Comparison of ENCODE assay signal across 9 cellular contexts in genomic region chr14:52835122-52835903, GRCh38.
A peak's percentile ranks its signal among the peaks of the same experiment; 100 is the strongest.
DNase-seq lines count a peak whose midpoint lies in the region; TF ChIP-seq lines count a peak whose summit lies in the region.
"Had no signal": no experiment of that assay in that cellular context is flagged by ENCODE, and none has a peak within 500 bp of the region (broad histone marks: within the 10 kb centered on the region; RNA-seq: fewer than 3 reads in every experiment).

No MANE protein-coding gene starts in this region.

- TF ChIP-seq CTCF in fibroblast of pulmonary artery (IDR thresholded peaks at IDR 0.05; ENCODE audit: low read length, missing control alignments) = no peak

- H3K4me3 ChIP-seq in fibroblast of pulmonary artery (replicated peaks; ENCODE audit: low read depth, low read length) = no peak overlapping the region
- H3K4me3 ChIP-seq: heart right ventricle had no signal

- DNase-seq in NCI-H1436 (lab: John Stamatoyannopoulos, UW) (peak; percentile 15), NCI-H1436 treated with DMSO at 0.1 percent for 48 hours (lab: John Stamatoyannopoulos, UW) (no peak), NOMO-1 treated with DMSO at 0.1 percent for 48 hours (lab: John Stamatoyannopoulos, UW; ENCODE audit: unreplicated experiment) (peak; percentile 26), fibroblast of pulmonary artery (ENCODE audit: low read depth) (peak; percentile 63), stromal cell of bone marrow (ENCODE audit: low read depth) (peak; percentile 41), middle frontal gyrus (ENCODE audit: extremely low spot score, low spot score) (no peak), cerebellar nuclear complex (lab: John Stamatoyannopoulos, UW) (no peak), HK-2 (ENCODE audit: unreplicated experiment) (no peak)
- DNase-seq: heart right ventricle had no signal

Comparison
In these comparisons a context has a peak if more than half of its experiments do, and no peak if none do; other contexts are left out.
1. DNase-seq: peak in NCI-H1436 (single experiment), NOMO-1 treated with DMSO at 0.1 percent for 48 hours (single experiment), fibroblast of pulmonary artery (single experiment) and stromal cell of bone marrow (single experiment); none in NCI-H1436 treated with DMSO at 0.1 percent for 48 hours (single experiment), middle frontal gyrus (single experiment), cerebellar nuclear complex (0 of 2) and HK-2 (single experiment).